33 cellular contexts compared by ENCODE assay signal in the genomic region with DNA sequence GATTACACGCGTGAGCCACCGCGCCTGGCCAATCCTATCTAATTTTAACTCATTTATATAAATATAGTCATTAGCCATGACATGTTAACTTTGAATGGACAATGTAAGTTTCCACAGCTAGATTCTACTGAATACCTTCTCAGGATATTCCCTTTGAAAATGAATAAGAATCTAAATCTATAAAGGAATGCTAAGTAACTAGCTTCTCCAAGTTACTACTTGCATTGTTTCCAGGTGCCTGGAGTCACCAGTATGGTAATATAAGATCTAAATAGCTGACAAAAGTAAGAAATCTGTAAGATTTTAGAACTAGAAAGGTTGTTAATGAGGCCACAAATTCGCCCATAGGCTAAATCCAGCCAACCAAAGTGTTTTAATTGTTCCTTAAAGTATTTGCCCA.
"Had no signal": no experiment of that assay in that cellular context is flagged by ENCODE, and none has a peak within 500 bp of the region (broad histone marks: within the 10 kb centered on the region; RNA-seq: fewer than 3 reads in every experiment).

No MANE protein-coding gene starts in this region.

- H3K4me1 Mint-ChIP-seq: activated B cell treated with CpG ODN at 0.5 μM for 24 hours had no signal

- H3K9me3 Mint-ChIP-seq: activated B cell treated with CpG ODN at 0.5 μM for 24 hours; activated CD4-positive, alpha-beta memory T cell treated with anti-CD3 and anti-CD28 coated beads for 36 hours; activated CD8-positive, alpha-beta T cell treated with anti-CD3 and anti-CD28 coated beads for 36 hours; activated naive CD4-positive, alpha-beta T cell treated with anti-CD3 and anti-CD28 coated beads for 36 hours; activated naive CD8-positive, alpha-beta T cell treated with anti-CD3 and anti-CD28 coated beads for 36 hours; activated T-cell treated with anti-CD3 and anti-CD28 coated beads, Interleukin-2, amount 50 U/mL, for 4 hours; activated T-helper 1 cell treated with anti-CD3 and anti-CD28 coated beads, Interleukin-12 subunit alpha, Interleukin-12 subunit beta, Interleukin-2, Interleukin-4 antibody, amounts not matched to agents 30 ng/mL and 10 ng/mL and 1 ng/mL, durations not matched to agents 14 hours and 24 hours and 36 hours; activated T-helper 17 cell treated with anti-CD3 and anti-CD28 coated beads, Interleukin-2, amount 50 U/mL, for 72 hours; T-cell; T-helper 2 cell treated with Interferon-gamma antibody and Interleukin-4, amounts not matched to agents 5 μg/mL and 100 μg/mL, for 36 hours had no signal

- H3K36me3 ChIP-seq: ascending aorta, cardiac muscle cell had no signal

- DNase-seq: activated B cell treated with CpG ODN at 0.5 μM for 24 hours; activated CD4-positive, alpha-beta memory T cell treated with anti-CD3 and anti-CD28 coated beads for 36 hours; activated CD4-positive, alpha-beta T cell treated with anti-CD3 and anti-CD28 coated beads for 4 hours; activated CD4-positive, alpha-beta T cell treated with anti-CD3 and anti-CD28 coated beads, Interleukin-2, amount 10 ng/mL, durations not matched to agents 24 days and 14 days; activated CD4-positive, alpha-beta T cell treated with anti-CD3 and anti-CD28 coated beads, Interleukin-2, amount 50 U/mL, for 1 hour; activated CD4-positive, alpha-beta T cell treated with anti-CD3 and anti-CD28 coated beads, Interleukin-2, amount 50 U/mL, for 4 hours; activated CD4-positive, CD25-positive, alpha-beta regulatory T cell treated with anti-CD3 and anti-CD28 coated beads, Interleukin-2, amount 50 U/mL, for 72 hours; activated CD8-positive, alpha-beta memory T cell treated with anti-CD3 and anti-CD28 coated beads, Interleukin-2, amount 50 U/mL, for 4 hours; activated CD8-positive, alpha-beta T cell treated with anti-CD3 and anti-CD28 coated beads for 36 hours; activated effector memory CD4-positive, alpha-beta T cell treated with anti-CD3 and anti-CD28 coated beads, Interleukin-2, amount 50 U/mL, for 16 hours; activated gamma-delta T cell treated with Interleukin-2 at 50 U/mL for 16 hours; activated naive CD4-positive, alpha-beta T cell; activated naive CD4-positive, alpha-beta T cell treated with anti-CD3 and anti-CD28 coated beads for 36 hours; activated naive CD4-positive, alpha-beta T cell treated with anti-CD3 and anti-CD28 coated beads, Interleukin-2, amount 50 U/mL, for 16 hours; activated naive CD8-positive, alpha-beta T cell treated with anti-CD3 and anti-CD28 coated beads for 36 hours; activated T-cell treated with anti-CD3 and anti-CD28 coated beads for 4 hours; activated T-cell treated with anti-CD3 and anti-CD28 coated beads, Interleukin-2, amount 50 U/mL, for 1 hour; activated T-cell treated with anti-CD3 and anti-CD28 coated beads, Interleukin-2, amount 50 U/mL, for 4 hours; activated T-cell treated with anti-CD3 and anti-CD28 coated beads, Interleukin-2, amount 50 U/mL, for 72 hours; amygdala; anterior cingulate cortex; central memory CD4-positive, alpha-beta T cell; T-cell; T-helper 2 cell; T-helper 9 cell had no signal

- H3K4me3 Mint-ChIP-seq: activated B cell treated with CpG ODN at 0.5 μM for 24 hours; activated CD4-positive, alpha-beta memory T cell treated with anti-CD3 and anti-CD28 coated beads for 36 hours; activated CD4-positive, alpha-beta T cell treated with anti-CD3 and anti-CD28 coated beads, Interleukin-2, amount 10 ng/mL, durations not matched to agents 24 days and 14 days; activated CD8-positive, alpha-beta T cell treated with anti-CD3 and anti-CD28 coated beads for 36 hours; activated naive CD4-positive, alpha-beta T cell treated with anti-CD3 and anti-CD28 coated beads for 36 hours; activated naive CD8-positive, alpha-beta T cell treated with anti-CD3 and anti-CD28 coated beads for 36 hours; activated T-cell treated with anti-CD3 and anti-CD28 coated beads, Interleukin-2, amount 50 U/mL, for 4 hours; activated T-cell treated with anti-CD3 and anti-CD28 coated beads, Interleukin-2, amount 50 U/mL, for 72 hours; activated T-helper 1 cell treated with anti-CD3 and anti-CD28 coated beads, Interleukin-12 subunit alpha, Interleukin-12 subunit beta, Interleukin-2, Interleukin-4 antibody, amounts not matched to agents 30 ng/mL and 10 ng/mL and 1 ng/mL, durations not matched to agents 14 hours and 24 hours and 36 hours; activated T-helper 17 cell treated with anti-CD3 and anti-CD28 coated beads, Interleukin-2, amount 50 U/mL, for 72 hours; brain; T-cell; T-helper 2 cell treated with Interferon-gamma antibody and Interleukin-4, amounts not matched to agents 5 μg/mL and 100 μg/mL, for 36 hours had no signal

- H3K27me3 ChIP-seq: ascending aorta, cardiac muscle cell had no signal

- H3K27me3 Mint-ChIP-seq: activated CD8-positive, alpha-beta T cell treated with anti-CD3 and anti-CD28 coated beads for 36 hours; activated naive CD8-positive, alpha-beta T cell treated with anti-CD3 and anti-CD28 coated beads for 36 hours; brain; T-cell had no signal

- H3K27ac ChIP-seq: ascending aorta, cardiac muscle cell, VCaP had no signal

- H3K4me1 ChIP-seq: ascending aorta had no signal

- H3K9me3 ChIP-seq: ascending aorta had no signal

- H3K4me3 ChIP-seq: ascending aorta, cardiac muscle cell had no signal

- ATAC-seq: activated CD8-positive, alpha-beta T cell treated with anti-CD3 and anti-CD28 coated beads for 36 hours; activated naive CD4-positive, alpha-beta T cell treated with anti-CD3 and anti-CD28 coated beads, Interleukin-2, amount 50 U/mL, for 72 hours; activated T-cell treated with anti-CD3 and anti-CD28 coated beads, Interleukin-2, amount 50 U/mL, for 4 hours; activated T-cell treated with anti-CD3 and anti-CD28 coated beads, Interleukin-2, amount 50 U/mL, for 72 hours; activated T-helper 17 cell treated with anti-CD3 and anti-CD28 coated beads, Interleukin-2, amount 50 U/mL, for 72 hours; T-cell had no signal

- H3K27ac Mint-ChIP-seq: activated B cell treated with CpG ODN at 0.5 μM for 24 hours; activated CD4-positive, alpha-beta memory T cell treated with anti-CD3 and anti-CD28 coated beads for 36 hours; activated CD4-positive, alpha-beta T cell treated with anti-CD3 and anti-CD28 coated beads, Interleukin-2, amount 10 ng/mL, durations not matched to agents 24 days and 14 days; activated CD8-positive, alpha-beta T cell treated with anti-CD3 and anti-CD28 coated beads for 36 hours; activated naive CD4-positive, alpha-beta T cell treated with anti-CD3 and anti-CD28 coated beads for 36 hours; activated naive CD4-positive, alpha-beta T cell treated with anti-CD3 and anti-CD28 coated beads, Interleukin-2, amount 50 U/mL, for 72 hours; activated naive CD8-positive, alpha-beta T cell treated with anti-CD3 and anti-CD28 coated beads for 36 hours; activated T-cell treated with anti-CD3 and anti-CD28 coated beads, Interleukin-2, amount 50 U/mL, for 72 hours; activated T-helper 1 cell treated with anti-CD3 and anti-CD28 coated beads, Interleukin-12 subunit alpha, Interleukin-12 subunit beta, Interleukin-2, Interleukin-4 antibody, amounts not matched to agents 30 ng/mL and 10 ng/mL and 1 ng/mL, durations not matched to agents 14 hours and 24 hours and 36 hours; activated T-helper 17 cell treated with anti-CD3 and anti-CD28 coated beads, Interleukin-2, amount 50 U/mL, for 72 hours; brain; T-cell; T-helper 2 cell treated with Interferon-gamma antibody and Interleukin-4, amounts not matched to agents 5 μg/mL and 100 μg/mL, for 36 hours had no signal

- H3K36me3 Mint-ChIP-seq: activated naive CD4-positive, alpha-beta T cell treated with anti-CD3 and anti-CD28 coated beads, Interleukin-2, amount 50 U/mL, for 72 hours; activated naive CD8-positive, alpha-beta T cell treated with anti-CD3 and anti-CD28 coated beads for 36 hours; brain; T-cell had no signal
